ENCODE assay signal across 1 cellular context in genomic region chr2:15957881-15958713, GRCh38.
A peak's percentile ranks its signal among the peaks of the same experiment; 100 is the strongest.
TF ChIP-seq lines count a peak whose summit lies in the region.

No MANE protein-coding gene starts in this region.

TF ChIP-seq in GM23338, 12 proteins besides CTCF, POLR2A, EP300 and RAD21 (continued from another document):
- TF ChIP-seq ZNF462 (CRISPR knock-in tag; IDR thresholded peaks at IDR 0.05) (peak; percentile 84), NANOG (IDR thresholded peaks at IDR 0.05; ENCODE audit: borderline replicate concordance) (peak; percentile 89), EZH2phosphoT487 (IDR thresholded peaks at IDR 0.05; ENCODE audit: unreplicated experiment) (no peak)
